In the genomic region with DNA sequence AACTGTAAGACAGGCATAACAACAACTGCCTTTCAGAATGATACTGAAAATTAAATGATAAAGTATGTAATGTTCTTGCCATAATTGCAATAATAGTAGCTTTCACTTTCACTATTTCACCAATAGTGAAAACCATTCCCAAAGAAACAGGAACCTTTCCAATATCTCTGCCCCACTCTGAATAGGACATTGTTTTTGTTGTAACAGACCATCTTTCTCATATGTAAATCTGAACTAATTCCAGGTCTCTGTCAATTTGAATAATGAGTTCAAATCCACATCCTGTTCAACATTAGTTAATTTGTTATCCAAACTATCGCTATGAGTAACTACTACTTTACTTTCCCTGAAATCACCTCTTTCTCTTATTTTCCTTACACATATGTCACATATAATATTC, we compare ENCODE assay signal across 2 cellular contexts.
TF ChIP-seq lines count a peak whose summit lies in the region.

No MANE protein-coding gene starts in this region.

TF ChIP-seq in endothelial cell of umbilical vein, 7 proteins besides CTCF, POLR2A, EP300 and RAD21:
- TF ChIP-seq EZH2 (IDR thresholded peaks at IDR 0.05; ENCODE audit: borderline replicate concordance, low read depth, low read length, severe bottlenecking) (no peak), JUN (IDR thresholded peaks at IDR 0.05; ENCODE audit: borderline replicate concordance, insufficient read depth, insufficient read length, low read depth) (no peak), FOS (IDR thresholded peaks at IDR 0.05; ENCODE audit: borderline replicate concordance, insufficient read depth, low read length) (no peak), POLR2AphosphoS5 (IDR thresholded peaks at IDR 0.05; ENCODE audit: insufficient read depth, low read depth, low read length) (no peak)
TF ChIP-seq in endothelial cell of umbilical vein: peak in this region for 0.

TF ChIP-seq in HEK293T, 16 proteins besides CTCF, POLR2A, EP300 and RAD21:
- TF ChIP-seq ARNT (IDR thresholded peaks at IDR 0.05) (no peak), SP1 (IDR thresholded peaks at IDR 0.05) (no peak)
TF ChIP-seq in HEK293T: peak in this region for 0.
